ENCODE assay signal across 2 cellular contexts in genomic region chr14:50218501-50218900, GRCh38.
TF ChIP-seq lines count a peak whose summit lies in the region.

No MANE protein-coding gene starts in this region.

TF ChIP-seq in SK-N-SH treated with all-trans-retinoic acid at 6 μM for 48 hours, 23 proteins besides CTCF, POLR2A, EP300 and RAD21 (continued from another document):
- TF ChIP-seq CSRNP3 (CRISPR knock-in tag; IDR thresholded peaks at IDR 0.05): no peak
- TF ChIP-seq ZC3H10 (CRISPR knock-in tag; IDR thresholded peaks at IDR 0.05): peak; percentile 76; the same call in 1 of the 2 replicates
- TF ChIP-seq RARB (CRISPR knock-in tag; IDR thresholded peaks at IDR 0.05): no peak
- no peak for TF ChIP-seq ZNF8 (CRISPR knock-in tag; IDR thresholded peaks at IDR 0.05)

TF ChIP-seq in SK-N-SH, 30 proteins besides CTCF, POLR2A, EP300 and RAD21 (continued from another document):
- TF ChIP-seq, protein P1, sequence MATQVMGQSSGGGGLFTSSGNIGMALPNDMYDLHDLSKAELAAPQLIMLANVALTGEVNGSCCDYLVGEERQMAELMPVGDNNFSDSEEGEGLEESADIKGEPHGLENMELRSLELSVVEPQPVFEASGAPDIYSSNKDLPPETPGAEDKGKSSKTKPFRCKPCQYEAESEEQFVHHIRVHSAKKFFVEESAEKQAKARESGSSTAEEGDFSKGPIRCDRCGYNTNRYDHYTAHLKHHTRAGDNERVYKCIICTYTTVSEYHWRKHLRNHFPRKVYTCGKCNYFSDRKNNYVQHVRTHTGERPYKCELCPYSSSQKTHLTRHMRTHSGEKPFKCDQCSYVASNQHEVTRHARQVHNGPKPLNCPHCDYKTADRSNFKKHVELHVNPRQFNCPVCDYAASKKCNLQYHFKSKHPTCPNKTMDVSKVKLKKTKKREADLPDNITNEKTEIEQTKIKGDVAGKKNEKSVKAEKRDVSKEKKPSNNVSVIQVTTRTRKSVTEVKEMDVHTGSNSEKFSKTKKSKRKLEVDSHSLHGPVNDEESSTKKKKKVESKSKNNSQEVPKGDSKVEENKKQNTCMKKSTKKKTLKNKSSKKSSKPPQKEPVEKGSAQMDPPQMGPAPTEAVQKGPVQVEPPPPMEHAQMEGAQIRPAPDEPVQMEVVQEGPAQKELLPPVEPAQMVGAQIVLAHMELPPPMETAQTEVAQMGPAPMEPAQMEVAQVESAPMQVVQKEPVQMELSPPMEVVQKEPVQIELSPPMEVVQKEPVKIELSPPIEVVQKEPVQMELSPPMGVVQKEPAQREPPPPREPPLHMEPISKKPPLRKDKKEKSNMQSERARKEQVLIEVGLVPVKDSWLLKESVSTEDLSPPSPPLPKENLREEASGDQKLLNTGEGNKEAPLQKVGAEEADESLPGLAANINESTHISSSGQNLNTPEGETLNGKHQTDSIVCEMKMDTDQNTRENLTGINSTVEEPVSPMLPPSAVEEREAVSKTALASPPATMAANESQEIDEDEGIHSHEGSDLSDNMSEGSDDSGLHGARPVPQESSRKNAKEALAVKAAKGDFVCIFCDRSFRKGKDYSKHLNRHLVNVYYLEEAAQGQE (IDR thresholded peaks at IDR 0.05; ENCODE audit: low read depth, low read length): no peak
- TF ChIP-seq TEAD4 (IDR thresholded peaks at IDR 0.05; ENCODE audit: borderline replicate concordance, insufficient read depth): no peak
- TF ChIP-seq, protein P2, sequence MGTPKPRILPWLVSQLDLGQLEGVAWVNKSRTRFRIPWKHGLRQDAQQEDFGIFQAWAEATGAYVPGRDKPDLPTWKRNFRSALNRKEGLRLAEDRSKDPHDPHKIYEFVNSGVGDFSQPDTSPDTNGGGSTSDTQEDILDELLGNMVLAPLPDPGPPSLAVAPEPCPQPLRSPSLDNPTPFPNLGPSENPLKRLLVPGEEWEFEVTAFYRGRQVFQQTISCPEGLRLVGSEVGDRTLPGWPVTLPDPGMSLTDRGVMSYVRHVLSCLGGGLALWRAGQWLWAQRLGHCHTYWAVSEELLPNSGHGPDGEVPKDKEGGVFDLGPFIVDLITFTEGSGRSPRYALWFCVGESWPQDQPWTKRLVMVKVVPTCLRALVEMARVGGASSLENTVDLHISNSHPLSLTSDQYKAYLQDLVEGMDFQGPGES (IDR thresholded peaks at IDR 0.05; ENCODE audit: low read depth, low read length): no peak
- TF ChIP-seq NRF1 (IDR thresholded peaks at IDR 0.05; ENCODE audit: low read depth, low read length): no peak
- no peak for TF ChIP-seq SIN3A (IDR thresholded peaks at IDR 0.05; ENCODE audit: borderline replicate concordance, low read depth, low read length)
- no peak for TF ChIP-seq MEF2A (IDR thresholded peaks at IDR 0.05; ENCODE audit: borderline replicate concordance, low read depth)
- no peak for TF ChIP-seq MXI1 (IDR thresholded peaks at IDR 0.05; ENCODE audit: low read depth, low read length)
- TF ChIP-seq YY1 (IDR thresholded peaks at IDR 0.05; ENCODE audit: low read depth): no peak
- no peak for TF ChIP-seq ELF1 (IDR thresholded peaks at IDR 0.05)
- no peak for TF ChIP-seq SMC3 (IDR thresholded peaks at IDR 0.05; ENCODE audit: low read depth, low read length)
- TF ChIP-seq RFX5 (IDR thresholded peaks at IDR 0.05; ENCODE audit: low read length): no peak
- TF ChIP-seq GABPA (IDR thresholded peaks at IDR 0.05; ENCODE audit: low read depth): no peak
- TF ChIP-seq JUND (IDR thresholded peaks at IDR 0.05): no peak
- TF ChIP-seq FOXJ3 (CRISPR knock-in tag; IDR thresholded peaks at IDR 0.05): no peak
